Comparison of ENCODE assay signal across 8 cellular contexts in the genomic region with DNA sequence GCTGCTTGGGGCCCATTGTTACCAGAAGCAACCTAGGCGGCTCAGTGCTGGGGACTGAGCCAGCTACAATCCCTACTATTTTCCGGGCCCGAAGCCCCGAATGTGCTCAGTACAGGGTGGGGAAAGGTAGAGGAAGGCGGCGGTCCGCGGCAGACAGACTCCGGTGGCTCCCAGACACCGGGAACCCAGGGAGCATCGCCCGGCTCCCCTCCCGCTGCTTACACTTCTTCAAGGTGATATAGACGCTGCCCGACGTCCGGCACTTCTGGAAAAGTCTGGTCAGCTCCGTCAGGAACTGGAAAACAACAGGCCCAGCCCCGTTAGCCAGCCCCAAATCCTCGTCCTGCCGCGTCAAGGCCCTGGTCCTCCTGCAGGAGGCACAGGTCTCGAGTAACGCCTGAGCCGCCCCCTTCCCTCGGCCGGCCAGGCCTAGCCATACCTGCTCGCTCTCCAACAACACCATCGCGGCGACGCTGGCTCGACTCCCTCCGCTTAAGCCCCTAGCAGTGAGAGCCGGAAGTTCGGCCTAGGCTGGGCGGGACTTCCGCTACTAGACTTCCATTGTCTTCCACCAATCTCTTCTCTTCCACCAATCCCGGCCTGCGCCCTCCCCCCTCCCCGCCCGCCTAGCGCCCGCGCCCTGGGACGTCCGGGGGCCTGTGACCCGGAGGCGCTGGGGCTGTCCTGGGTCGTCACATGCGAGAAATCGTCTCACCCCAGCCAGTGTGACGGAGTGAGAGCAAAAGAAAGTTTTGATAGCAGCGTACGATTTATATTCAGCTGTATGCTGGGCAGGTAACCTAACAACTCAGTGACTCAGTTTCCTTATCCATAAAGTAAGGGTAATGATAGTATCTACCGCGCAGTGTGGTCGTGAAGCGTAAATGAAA. TPM values are rescaled to one million over a fixed set of nuclear protein-coding genes. Genes with fewer than 3 reads are reported as not detected.
DNase-seq lines count a peak whose midpoint lies in the region; ATAC-seq and TF ChIP-seq lines count a peak whose summit lies in the region.

A gene with protein sequence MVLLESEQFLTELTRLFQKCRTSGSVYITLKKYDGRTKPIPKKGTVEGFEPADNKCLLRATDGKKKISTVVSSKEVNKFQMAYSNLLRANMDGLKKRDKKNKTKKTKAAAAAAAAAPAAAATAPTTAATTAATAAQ (minus strand): TSS at position 528 of the 890 bp plus-strand sequence. CDS start 65 bp downstream, at position 463.

- H3K9me3 Mint-ChIP-seq in immature natural killer cell, result no peaks in the 10 kb centered on the region

- DNase-seq in AG09319 (ENCODE audit: extremely low read depth, low read depth) (peak; percentile 79), NCI-H345 treated with DMSO at 0.1 percent for 48 hours (lab: John Stamatoyannopoulos, UW; ENCODE audit: unreplicated experiment) (peak; percentile 51), caudate nucleus (lab: John Stamatoyannopoulos, UW) (peak; percentile 63 to 97 (median 92)), immature natural killer cell (peak; percentile 89 to 93 (median 92)), smooth muscle cell of the brain vasculature (ENCODE audit: low read depth, low spot score) (peak; percentile 77)
- DNase-seq in activated CD4-positive, CD25-positive, alpha-beta regulatory T cell (lab: John Stamatoyannopoulos, UW), result peak; percentile 88 to 95 (median 92)

- peak within 1 kb of the TSS; percentile 99 for H3K27ac ChIP-seq in caudate nucleus (ENCODE audit: low read depth, low read length)

- peaks cover 10 to 29% (median 22%) of the 10 kb centered on the region in 3 donors for H3K36me3 Mint-ChIP-seq in immature natural killer cell

- H3K27me3 Mint-ChIP-seq in immature natural killer cell (ENCODE audit: low read depth in 3 of 3), result peaks cover 0 to 5% (median 2%) of the 10 kb centered on the region in 3 donors

- peaks cover 35 to 51% of the 10 kb centered on the region in 2 donors for H3K4me1 Mint-ChIP-seq in immature natural killer cell

- TF ChIP-seq CTCF in AG09319 (IDR thresholded peaks at IDR 0.05; ENCODE audit: low read depth, low read length), result no peak

- H3K27ac Mint-ChIP-seq in immature natural killer cell, result peak within 1 kb of the TSS; percentile 91 to 99 (median 98)

- peak within 1 kb of the TSS; percentile 95 to 100 (median 99) for H3K4me3 Mint-ChIP-seq in immature natural killer cell

- ATAC-seq in GM19035 (IDR thresholded peaks at IDR 0.05; ENCODE audit: unreplicated experiment) (peak; percentile 91), HG03342 (IDR thresholded peaks at IDR 0.05; ENCODE audit: unreplicated experiment) (peak; percentile 94)

RNA-seq across cellular contexts. Expression of the gene that starts here (rescaled TPM):
- 1,000 to 10,000 TPM in 1 of 3 donors, 100 to 1,000 TPM in 2; 744 to 1,102 (median 786) TPM for polyA plus RNA-seq in immature natural killer cell

Comparison
In these comparisons a context has a peak if more than half of its experiments do, and no peak if none do; other contexts are left out.
1. Peak in every context shown above with its lines: DNase-seq, ATAC-seq and H3K27ac ChIP-seq.